20 cellular contexts compared by ENCODE assay signal in the genomic region with DNA sequence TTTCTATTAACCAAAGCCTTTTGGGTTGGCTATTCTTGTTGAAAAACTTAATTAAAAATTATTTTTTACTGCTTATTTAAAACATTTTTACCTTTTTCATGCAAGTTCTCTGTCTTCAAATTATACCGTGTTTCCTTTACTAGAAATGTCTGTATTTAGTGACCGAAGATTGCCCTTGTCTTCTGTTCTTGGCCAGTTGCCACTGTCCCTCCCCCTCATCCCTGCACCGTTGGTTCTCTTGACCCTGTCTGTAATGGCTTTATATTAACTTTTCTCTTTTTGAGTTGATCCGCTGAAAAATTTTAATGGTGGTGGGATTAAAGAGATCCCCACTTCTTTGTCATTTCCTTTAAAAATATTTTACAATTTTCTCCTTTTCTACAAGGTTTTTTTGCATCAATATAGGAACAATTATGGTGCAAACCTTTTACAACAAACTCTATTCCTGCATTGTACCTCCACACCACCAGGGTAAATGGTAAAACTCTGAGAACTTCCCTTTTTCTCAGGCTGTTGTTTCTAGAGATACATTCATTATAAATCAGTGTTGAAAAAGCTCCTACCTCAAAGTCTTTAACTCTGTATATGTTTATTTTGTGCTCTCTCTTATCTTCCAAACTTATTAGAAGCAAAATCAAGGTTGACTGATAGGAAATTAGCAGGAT. TPM values are rescaled to one million over a fixed set of nuclear protein-coding genes. Genes with fewer than 3 reads are reported as not detected.
DNase-seq lines count a peak whose midpoint lies in the region; ATAC-seq, FAIRE-seq and TF ChIP-seq lines count a peak whose summit lies in the region.
"Had no signal": no experiment of that assay in that cellular context is flagged by ENCODE, and none has a peak within 500 bp of the region (broad histone marks: within the 10 kb centered on the region; RNA-seq: fewer than 3 reads in every experiment).

No MANE protein-coding gene starts in this region.

- H3K27me3 Mint-ChIP-seq in HFFc6 (ENCODE audit: insufficient read depth): no peaks in the 10 kb centered on the region; the same call in 1 of the 2 replicates
- no peaks in the 10 kb centered on the region for H3K27me3 Mint-ChIP-seq in nephron progenitor cell (ENCODE audit: low read depth, poor library complexity)
- no peaks in the 10 kb centered on the region for H3K27me3 Mint-ChIP-seq in natural killer cell (ENCODE audit: low read depth in 2 of 2)
- H3K27me3 Mint-ChIP-seq: stimulated activated naive CD8-positive, alpha-beta T cell treated with anti-CD3 and anti-CD28 coated beads, Interleukin-15, amount 100 ng/mL, for 72 hours had no signal

- dilution Hi-C loops in endothelial cell of umbilical vein (cut with MboI; ENCODE audit: extremely low pct_ligation_motif_present, low sequenced_read_pairs): no loop called here

- POLR2A ChIA-PET in endothelial cell of umbilical vein (lab: Charles Lee): no interaction called here

- no peak overlapping the region for H3K4me2 ChIP-seq in endothelial cell of umbilical vein (ENCODE audit: insufficient read depth, low read length)

- H3K9me3 ChIP-seq in SJCRH30 (replicated peaks): no peaks in the 10 kb centered on the region
- H3K9me3 ChIP-seq in endothelial cell of umbilical vein (replicated peaks; ENCODE audit: control insufficient read depth, insufficient read depth, low read length): no peaks in the 10 kb centered on the region
- no peaks in the 10 kb centered on the region for H3K9me3 ChIP-seq in MG63

- H3K36me3 ChIP-seq in SJCRH30 (no peaks in the 10 kb centered on the region), endothelial cell of umbilical vein (ENCODE audit: control insufficient read depth in 2 of 2, extremely low read depth in 1 of 2, insufficient read depth in 2 of 2, low read length in 2 of 2) (no peaks in the 10 kb centered on the region), MG63 (no peaks in the 10 kb centered on the region)

- H3K27ac ChIP-seq in SJCRH30 (no peak overlapping the region), endothelial cell of umbilical vein (ENCODE audit: insufficient read depth, low read depth, low read length) (no peak overlapping the region)

- DNase-seq in HFFc6 (no peak), SJCRH30 (peak; percentile 16 to 41), endothelial cell of umbilical vein (ENCODE audit: low read depth, low spot score) (peak; percentile 23), nephron progenitor cell (no peak), MG63 (no peak), natural killer cell (no peak), globus pallidus (ENCODE audit: low spot score) (no peak)
- DNase-seq: activated CD8-positive, alpha-beta memory T cell treated with anti-CD3 and anti-CD28 coated beads for 24 hours; aorta; cortex of kidney; islet precursor cell; NCI-H187; NCI-H524 treated with DMSO at 0.1 percent for 48 hours; PC-3; stimulated activated naive CD8-positive, alpha-beta T cell treated with anti-CD3 and anti-CD28 coated beads, Interleukin-15, amount 100 ng/mL, for 72 hours had no signal

- peaks cover 3% of the 10 kb centered on the region for H4K20me1 ChIP-seq in endothelial cell of umbilical vein (replicated peaks; ENCODE audit: control insufficient read depth, extremely low read depth, insufficient read depth, low read length)

- peaks cover 8% of the 10 kb centered on the region for H3K79me2 ChIP-seq in endothelial cell of umbilical vein (ENCODE audit: control insufficient read depth, insufficient read depth, low read length)

- no peaks in the 10 kb centered on the region for H3K9me1 ChIP-seq in endothelial cell of umbilical vein (replicated peaks; ENCODE audit: control insufficient read depth, extremely low read depth, insufficient read depth, low read length)

- H3K27ac Mint-ChIP-seq in HFFc6: no peak overlapping the region
- peak overlapping the region; percentile 8 for H3K27ac Mint-ChIP-seq in nephron progenitor cell
- no peak overlapping the region for H3K27ac Mint-ChIP-seq in natural killer cell
- H3K27ac Mint-ChIP-seq: stimulated activated naive CD8-positive, alpha-beta T cell treated with anti-CD3 and anti-CD28 coated beads, Interleukin-15, amount 100 ng/mL, for 72 hours had no signal

- no peak overlapping the region for H2AFZ ChIP-seq in endothelial cell of umbilical vein (ENCODE audit: low read depth, low read length)

- H3K4me3 ChIP-seq in SJCRH30 (no peak overlapping the region), endothelial cell of umbilical vein (replicated peaks in 1 of 3; ENCODE audit: insufficient read depth in 1 of 3, low read depth in 1 of 3, low read length in 3 of 3) (no peak overlapping the region), MG63 (no peak overlapping the region)

- ATAC-seq in HG03520 (IDR thresholded peaks at IDR 0.05; ENCODE audit: unreplicated experiment) (no peak), natural killer cell (no peak)
- ATAC-seq: esophagus mucosa; PC-3; stimulated activated naive CD8-positive, alpha-beta T cell treated with anti-CD3 and anti-CD28 coated beads, Interleukin-15, amount 100 ng/mL, for 72 hours; WTC11 had no signal

- BruUV-seq in endothelial cell of umbilical vein (replicated peaks; lab: Mats Ljungman, UMichigan): no TSS peak

- H3K27me3 ChIP-seq in SJCRH30 (no peaks in the 10 kb centered on the region), endothelial cell of umbilical vein (ENCODE audit: control insufficient read depth in 2 of 2, insufficient read depth in 2 of 2, low read length in 2 of 2) (no peaks in the 10 kb centered on the region), MG63 (no peaks in the 10 kb centered on the region)

- H3K36me3 Mint-ChIP-seq in HFFc6 (ENCODE audit: low read depth) (peaks cover 19% of the 10 kb centered on the region), nephron progenitor cell (ENCODE audit: low read depth) (peaks cover 46% of the 10 kb centered on the region), natural killer cell (no peaks in the 10 kb centered on the region)
- H3K36me3 Mint-ChIP-seq: WTC11 had no signal

- intact Hi-C loops in endothelial cell of umbilical vein (cut with micrococcal nuclease): no loop called here
- intact Hi-C loops in natural killer cell (cut with micrococcal nuclease): no loop called here

- H3K4me1 Mint-ChIP-seq in HFFc6 (ENCODE audit: low read depth): peaks cover 44% of the 10 kb centered on the region
- H3K4me1 Mint-ChIP-seq in nephron progenitor cell: peaks cover 45% of the 10 kb centered on the region
- H3K4me1 Mint-ChIP-seq in natural killer cell: no peaks in the 10 kb centered on the region
- H3K4me1 Mint-ChIP-seq: stimulated activated naive CD8-positive, alpha-beta T cell treated with anti-CD3 and anti-CD28 coated beads, Interleukin-15, amount 100 ng/mL, for 72 hours had no signal

- TF ChIP-seq POLR2A in endothelial cell of umbilical vein (IDR thresholded peaks at IDR 0.05; ENCODE audit: low read depth, low read length): no peak

- TF ChIP-seq CTCF in HFFc6 (IDR thresholded peaks at IDR 0.05): peak; percentile 39; the same call in 1 of the 2 replicates
- TF ChIP-seq CTCF in endothelial cell of umbilical vein (IDR thresholded peaks at IDR 0.05; ENCODE audit: extremely low read depth in 1 of 2, insufficient read depth in 1 of 2, low read depth in 1 of 2, low read length in 2 of 2): no peak
- no peak for TF ChIP-seq CTCF in nephron progenitor cell (IDR thresholded peaks at IDR 0.05)
- TF ChIP-seq CTCF in natural killer cell (IDR thresholded peaks at IDR 0.05): no peak

- H3K4me3 Mint-ChIP-seq in HFFc6 (no peak overlapping the region), nephron progenitor cell (peak overlapping the region; percentile 19), natural killer cell (no peak overlapping the region)
- H3K4me3 Mint-ChIP-seq: stimulated activated naive CD8-positive, alpha-beta T cell treated with anti-CD3 and anti-CD28 coated beads, Interleukin-15, amount 100 ng/mL, for 72 hours; WTC11 had no signal

- no peak overlapping the region for H3K9ac ChIP-seq in endothelial cell of umbilical vein (replicated peaks; ENCODE audit: extremely low read depth, insufficient read depth, low read length)

- peaks cover 4% of the 10 kb centered on the region; the same call in 1 of the 2 replicates for H3K4me1 ChIP-seq in SJCRH30
- H3K4me1 ChIP-seq in endothelial cell of umbilical vein (ENCODE audit: control insufficient read depth, extremely low read depth, insufficient read depth, low read length): no peaks in the 10 kb centered on the region

- CTCF ChIA-PET in endothelial cell of umbilical vein (lab: Charles Lee): interaction anchor here (0.7 to 1.2 kb wide), 2 partner anchors 17 to 49 kb away, joined by 3 read pairs; no protein-coding TSS in a partner anchor

- no peak for FAIRE-seq in endothelial cell of umbilical vein (lab: Jason Lieb, UNC)

- no peaks in the 10 kb centered on the region for H3K9me3 Mint-ChIP-seq in HFFc6
- peaks cover 3% of the 10 kb centered on the region for H3K9me3 Mint-ChIP-seq in nephron progenitor cell
- H3K9me3 Mint-ChIP-seq in natural killer cell: no peaks in the 10 kb centered on the region
- H3K9me3 Mint-ChIP-seq: stimulated activated naive CD8-positive, alpha-beta T cell treated with anti-CD3 and anti-CD28 coated beads, Interleukin-15, amount 100 ng/mL, for 72 hours had no signal

RNA-seq across cellular contexts. Expression of gene RNF113B, which starts 12.9 kb away (rescaled TPM):
- total RNA-seq in HFFc6 (2021; fragmentation: NEBNext Ultra II Directional; extraction: Animal tissue kit (Norgen Biotek cat#: 25700)): not detected
- total RNA-seq in SJCRH30 (2014; rRNA removed; shearing (Covaris generic)): not detected in 2 replicates
- total RNA-seq in endothelial cell of umbilical vein (not detected in 2 replicates), natural killer cell (not detected)
- not detected in 2 replicates for polyA plus RNA-seq in endothelial cell of umbilical vein
- polyA plus RNA-seq in endothelial cell of umbilical vein (2011; cell fraction: cytosol; rRNA removed): not detected in 2 replicates
- not detected in 2 replicates for polyA plus RNA-seq in endothelial cell of umbilical vein (2011; cell fraction: nucleus; rRNA removed)
- polyA plus RNA-seq in endothelial cell of umbilical vein (2012): not detected in 2 replicates
- not detected in 2 replicates for polyA minus RNA-seq in endothelial cell of umbilical vein
- polyA minus RNA-seq in endothelial cell of umbilical vein (2011; cell fraction: cytosol; rRNA and poly(A)+ RNA removed): not detected
- not detected in 2 replicates for polyA minus RNA-seq in endothelial cell of umbilical vein (2011; cell fraction: nucleus; rRNA and poly(A)+ RNA removed)
- total RNA-seq in MG63 (2014; rRNA removed; shearing (Covaris generic); ENCODE audit: low replicate concordance): not detected in 2 replicates
- total RNA-seq: aorta, esophagus mucosa, LHCN-M2, PC-3, WTC11 had no signal
- polyA plus RNA-seq: aorta, BJ had no signal

RNA-seq across cellular contexts. Expression of gene FARP1, which starts 47.1 kb away (rescaled TPM):
- 100 to 1,000 TPM; 140 to 181 (median 150) TPM for total RNA-seq in HFFc6 (2021; fragmentation: NEBNext Ultra II Directional; extraction: Animal tissue kit (Norgen Biotek cat#: 25700))
- total RNA-seq in SJCRH30 (2014; rRNA removed; shearing (Covaris generic)): 31.2 and 32.5 TPM in 2 replicates
- 73.5 and 77.7 TPM in 2 replicates for total RNA-seq in endothelial cell of umbilical vein
- polyA plus RNA-seq in endothelial cell of umbilical vein: 15.2 and 19.0 TPM in 2 replicates
- 23.4 and 24.3 TPM in 2 replicates for polyA plus RNA-seq in endothelial cell of umbilical vein (2011; cell fraction: cytosol; rRNA removed)
- polyA plus RNA-seq in endothelial cell of umbilical vein (2011; cell fraction: nucleus; rRNA removed): 70.9 and 74.8 TPM in 2 replicates
- polyA plus RNA-seq in endothelial cell of umbilical vein (2012): 49.7 and 52.9 TPM in 2 replicates
- polyA minus RNA-seq in endothelial cell of umbilical vein: 54.3 and 62.3 TPM in 2 replicates
- not detected for polyA minus RNA-seq in endothelial cell of umbilical vein (2011; cell fraction: cytosol; rRNA and poly(A)+ RNA removed)
- polyA minus RNA-seq in endothelial cell of umbilical vein (2011; cell fraction: nucleus; rRNA and poly(A)+ RNA removed): 103 and 148 TPM in 2 replicates
- total RNA-seq in MG63 (2014; rRNA removed; shearing (Covaris generic); ENCODE audit: low replicate concordance): 16.0 and 46.0 TPM in 2 replicates
- 1 to 10 TPM in 2 of 3 donors, under 1 TPM in 1; 0.71 to 1.2 (median 1.1) TPM for total RNA-seq in natural killer cell

Comparison
In these comparisons a context has a peak if more than half of its experiments do, and no peak if none do; other contexts are left out.
1. DNase-seq: peak in SJCRH30 (2 of 2) and endothelial cell of umbilical vein (single experiment); none in HFFc6 (single experiment), nephron progenitor cell (single experiment), MG63 (single experiment), natural killer cell (single experiment) and globus pallidus (single experiment).